In the genomic region with DNA sequence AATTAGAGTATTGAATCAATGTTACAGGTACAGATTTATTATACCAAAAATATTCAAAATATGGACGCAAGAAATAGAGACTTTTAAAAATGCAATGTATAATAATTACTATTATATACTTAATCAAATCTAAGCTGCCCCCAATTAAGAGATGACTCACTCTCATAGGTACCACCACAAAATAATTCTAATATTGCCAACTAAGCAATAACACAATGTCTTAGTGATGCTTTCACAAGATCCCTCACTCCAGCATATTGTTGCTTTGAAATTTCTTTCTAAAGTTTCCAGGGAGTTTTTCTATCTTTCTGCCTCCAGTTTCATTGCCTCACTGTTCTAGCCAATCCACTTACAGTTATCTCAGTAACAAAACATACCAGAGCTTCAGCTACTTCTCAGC, we compare ENCODE assay signal across 26 cellular contexts.
"Had no signal": no experiment of that assay in that cellular context is flagged by ENCODE, and none has a peak within 500 bp of the region (broad histone marks: within the 10 kb centered on the region; RNA-seq: fewer than 3 reads in every experiment).

No MANE protein-coding gene starts in this region.

- H3K27ac ChIP-seq: dorsolateral prefrontal cortex, epithelial cell of prostate, esophagus muscularis mucosa, left lung, parathyroid adenoma, prostate gland, right atrium auricular region, sigmoid colon, spleen, thoracic aorta, tibial nerve, upper lobe of left lung had no signal

- H3K9ac ChIP-seq: parathyroid adenoma had no signal

- H3K9me3 ChIP-seq: esophagus muscularis mucosa, left lung, mucosa of descending colon, prostate gland, right atrium auricular region, thoracic aorta, tibial nerve, upper lobe of left lung had no signal

- FAIRE-seq: keratinocyte, urothelium cell line had no signal

- H3K4me1 ChIP-seq: left lung, parathyroid adenoma, prostate gland, right atrium auricular region, sigmoid colon, spleen, tibial nerve, upper lobe of left lung had no signal

- H3K27me3 ChIP-seq: dorsolateral prefrontal cortex, esophagus muscularis mucosa, left lung, right atrium auricular region, sigmoid colon, spleen, tibial nerve, upper lobe of left lung had no signal

- H3K79me2 ChIP-seq: parathyroid adenoma had no signal

- H3K4me3 ChIP-seq: dorsolateral prefrontal cortex, esophagus muscularis mucosa, left lung, mucosa of descending colon, prostate gland, right atrium auricular region, sigmoid colon, spleen, thoracic aorta, tibial nerve, upper lobe of left lung had no signal

- DNase-seq: cerebellar nuclear complex; dorsolateral prefrontal cortex; effector CD4-positive, alpha-beta T cell; foreskin melanocyte; hypothalamus; left lung; mesenchymal stem cell; mucosa of descending colon; naive B cell; sigmoid colon; spleen; stimulated activated CD4-positive, alpha-beta T cell treated with anti-CD3 and anti-CD28 coated beads, Interleukin-4, amount 100 ng/mL, for 4 hours; stimulated activated naive CD8-positive, alpha-beta T cell treated with anti-CD3 and anti-CD28 coated beads, Interleukin-15, Interleukin-2, amounts not matched to agents 100 U/mL and 50 U/mL, for 24 hours; substantia nigra; upper lobe of left lung had no signal

- ATAC-seq: left lung; mucosa of descending colon; natural killer cell treated with Interleukin-12 subunit alpha and Interleukin-12 subunit beta and Interleukin-15 and Interleukin-18, amount 100 ng/mL, for 72 hours; stimulated activated memory B cell treated with anti-CD40 and anti-IgM and Interleukin-4, amounts not matched to agents 10 μg/mL and 1 μg/mL and 100 μg/mL, for 72 hours; stimulated activated naive CD8-positive, alpha-beta T cell treated with anti-CD3 and anti-CD28 coated beads, Interleukin-15, Interleukin-2, amounts not matched to agents 100 U/mL and 50 U/mL, for 24 hours had no signal

- H2AFZ ChIP-seq: parathyroid adenoma had no signal

- H3K36me3 ChIP-seq: esophagus muscularis mucosa, left lung, prostate gland, right atrium auricular region, sigmoid colon, spleen, thoracic aorta, tibial nerve, upper lobe of left lung had no signal
